16 cellular contexts compared by ENCODE assay signal in the genomic region with DNA sequence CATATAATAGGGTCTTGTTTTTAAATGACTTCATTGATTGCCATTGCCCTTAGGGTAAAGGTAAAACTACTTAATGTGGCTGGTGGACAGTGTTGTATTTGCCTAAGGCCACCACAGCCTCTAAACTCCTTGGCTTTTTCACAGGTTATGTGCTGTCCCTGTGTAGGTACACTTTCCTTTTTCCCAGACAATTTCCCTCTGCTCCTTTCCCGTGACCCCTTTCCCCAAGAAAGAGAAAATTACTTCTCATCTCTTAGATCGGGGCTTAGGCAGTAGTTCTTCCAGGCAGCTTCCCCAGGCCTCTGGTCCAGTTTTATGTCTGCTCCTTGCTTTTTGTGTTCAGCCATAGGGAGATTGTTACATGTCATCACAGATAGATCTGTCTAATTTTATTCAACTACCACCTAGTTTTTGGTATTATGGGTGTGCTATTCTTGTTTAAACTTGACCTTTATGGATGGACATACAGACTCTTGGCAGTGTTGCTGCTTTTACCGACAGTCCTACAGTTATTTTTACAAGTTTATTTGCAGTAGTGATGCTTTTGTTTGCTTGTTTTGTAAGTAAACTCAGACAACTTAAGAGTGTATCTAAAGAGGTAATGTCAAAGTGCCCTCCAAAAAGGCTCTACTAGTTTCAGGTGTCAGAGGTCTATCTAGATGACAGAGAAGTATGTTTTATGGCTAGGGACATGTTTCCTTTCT. TPM values are rescaled to one million over a fixed set of nuclear protein-coding genes. Genes with fewer than 3 reads are reported as not detected.
DNase-seq lines count a peak whose midpoint lies in the region; ATAC-seq and TF ChIP-seq lines count a peak whose summit lies in the region.
"Had no signal": no experiment of that assay in that cellular context is flagged by ENCODE, and none has a peak within 500 bp of the region (broad histone marks: within the 10 kb centered on the region; RNA-seq: fewer than 3 reads in every experiment).

No MANE protein-coding gene starts in this region.

- H3F3A ChIP-seq in GM23338 (replicated peaks; ENCODE audit: low read depth): no peaks in the 10 kb centered on the region

- H3K36me3 Mint-ChIP-seq in T-helper 1 cell treated with Interleukin-12 subunit alpha and Interleukin-12 subunit beta and Interleukin-4 antibody, amounts not matched to agents 30 μg/mL and 1 μg/mL, for 36 hours (ENCODE audit: low read depth): peaks cover 5% of the 10 kb centered on the region
- no peaks in the 10 kb centered on the region for H3K36me3 Mint-ChIP-seq in GM23338 (ENCODE audit: low read depth)
- H3K36me3 Mint-ChIP-seq in activated naive CD8-positive, alpha-beta T cell treated with anti-CD3 and anti-CD28 coated beads, Interleukin-2, amount 50 U/mL, for 24 hours (ENCODE audit: low read depth): peaks cover 28% of the 10 kb centered on the region
- H3K36me3 Mint-ChIP-seq in osteocyte (ENCODE audit: unreplicated experiment): peaks cover 12% of the 10 kb centered on the region

- no peak overlapping the region for H3K4me3 ChIP-seq in GM23338

- peaks cover 22% of the 10 kb centered on the region; the same call in 1 of the 2 replicates for H3K4me1 ChIP-seq in GM23338 (ENCODE audit: insufficient read depth)

- DNase-seq in T-helper 1 cell: no peak
- no peak for DNase-seq in GM23338 (ENCODE audit: low spot score)
- no peak for DNase-seq in activated naive CD8-positive, alpha-beta T cell treated with anti-CD3 and anti-CD28 coated beads, Interleukin-2, amount 50 U/mL, for 24 hours
- DNase-seq in osteocyte (ENCODE audit: extremely low spot score, unreplicated experiment): no peak
- no peak for DNase-seq in amygdala (lab: John Stamatoyannopoulos, UW)
- DNase-seq: endodermal cell, foreskin melanocyte, NCI-H187, NCI-H526 treated with DMSO at 0.1 percent for 48 hours had no signal

- H3K4me2 ChIP-seq in GM23338: no peak overlapping the region
- H3K4me2 ChIP-seq: KMS-11 had no signal

- no peak for TF ChIP-seq CTCF in GM23338 (conservative IDR thresholded peaks at IDR 0.05; ENCODE audit: low read depth in 2 of 2)
- no peak for TF ChIP-seq CTCF in osteocyte (IDR thresholded peaks at IDR 0.05)

- peaks cover 60% of the 10 kb centered on the region for H3K79me2 ChIP-seq in GM23338 (replicated peaks; ENCODE audit: insufficient read depth)

- H3K4me3 Mint-ChIP-seq in T-helper 1 cell treated with Interleukin-12 subunit alpha and Interleukin-12 subunit beta and Interleukin-4 antibody, amounts not matched to agents 30 μg/mL and 1 μg/mL, for 36 hours: peak overlapping the region; percentile 15
- H3K4me3 Mint-ChIP-seq in GM23338: no peak overlapping the region
- H3K4me3 Mint-ChIP-seq in activated naive CD8-positive, alpha-beta T cell treated with anti-CD3 and anti-CD28 coated beads, Interleukin-2, amount 50 U/mL, for 24 hours: no peak overlapping the region
- no peak overlapping the region for H3K4me3 Mint-ChIP-seq in osteocyte (ENCODE audit: unreplicated experiment)
- H3K4me3 Mint-ChIP-seq: brain, endodermal cell, nephron had no signal

- no peaks in the 10 kb centered on the region for H3K27me3 Mint-ChIP-seq in T-helper 1 cell treated with Interleukin-12 subunit alpha and Interleukin-12 subunit beta and Interleukin-4 antibody, amounts not matched to agents 30 μg/mL and 1 μg/mL, for 36 hours (ENCODE audit: low read depth)
- no peaks in the 10 kb centered on the region for H3K27me3 Mint-ChIP-seq in GM23338 (ENCODE audit: insufficient read depth, low read depth, poor library complexity)
- no peaks in the 10 kb centered on the region for H3K27me3 Mint-ChIP-seq in activated naive CD8-positive, alpha-beta T cell treated with anti-CD3 and anti-CD28 coated beads, Interleukin-2, amount 50 U/mL, for 24 hours
- H3K27me3 Mint-ChIP-seq in osteocyte (ENCODE audit: unreplicated experiment): no peaks in the 10 kb centered on the region
- H3K27me3 Mint-ChIP-seq: brain had no signal

- H2AFZ ChIP-seq in GM23338: no peak overlapping the region

- peak overlapping the region; percentile 75 for H3K27ac Mint-ChIP-seq in T-helper 1 cell treated with Interleukin-12 subunit alpha and Interleukin-12 subunit beta and Interleukin-4 antibody, amounts not matched to agents 30 μg/mL and 1 μg/mL, for 36 hours
- H3K27ac Mint-ChIP-seq in GM23338: peak overlapping the region; percentile 21; the same call in 1 of the 2 replicates
- H3K27ac Mint-ChIP-seq in activated naive CD8-positive, alpha-beta T cell treated with anti-CD3 and anti-CD28 coated beads, Interleukin-2, amount 50 U/mL, for 24 hours: peak overlapping the region; percentile 52
- peak overlapping the region; percentile 42 for H3K27ac Mint-ChIP-seq in osteocyte (ENCODE audit: unreplicated experiment)
- H3K27ac Mint-ChIP-seq: endodermal cell, nephron had no signal

- no peak overlapping the region; the same call in 1 of the 2 replicates for H3K27ac ChIP-seq in GM23338 (ENCODE audit: low read depth)
- H3K27ac ChIP-seq: KMS-11 had no signal

- no peaks in the 10 kb centered on the region for H3K36me3 ChIP-seq in GM23338 (ENCODE audit: insufficient read depth)

- no peaks in the 10 kb centered on the region for H3K9me3 Mint-ChIP-seq in T-helper 1 cell treated with Interleukin-12 subunit alpha and Interleukin-12 subunit beta and Interleukin-4 antibody, amounts not matched to agents 30 μg/mL and 1 μg/mL, for 36 hours
- H3K9me3 Mint-ChIP-seq in GM23338 (no peaks in the 10 kb centered on the region), osteocyte (ENCODE audit: unreplicated experiment) (no peaks in the 10 kb centered on the region)
- H3K9me3 Mint-ChIP-seq in activated naive CD8-positive, alpha-beta T cell treated with anti-CD3 and anti-CD28 coated beads, Interleukin-2, amount 50 U/mL, for 24 hours: no peaks in the 10 kb centered on the region
- H3K9me3 Mint-ChIP-seq: brain, endodermal cell, nephron had no signal

- peaks cover 6% of the 10 kb centered on the region; the same call in 1 of the 2 replicates for H4K20me1 ChIP-seq in GM23338 (replicated peaks; ENCODE audit: insufficient read depth)

- H3K27me3 ChIP-seq in GM23338 (ENCODE audit: insufficient read depth): no peaks in the 10 kb centered on the region

- peaks cover 60% of the 10 kb centered on the region for H3K4me1 Mint-ChIP-seq in T-helper 1 cell treated with Interleukin-12 subunit alpha and Interleukin-12 subunit beta and Interleukin-4 antibody, amounts not matched to agents 30 μg/mL and 1 μg/mL, for 36 hours (ENCODE audit: low read depth)
- H3K4me1 Mint-ChIP-seq in GM23338: peaks cover 52% of the 10 kb centered on the region
- H3K4me1 Mint-ChIP-seq in activated naive CD8-positive, alpha-beta T cell treated with anti-CD3 and anti-CD28 coated beads, Interleukin-2, amount 50 U/mL, for 24 hours: peaks cover 68% of the 10 kb centered on the region
- H3K4me1 Mint-ChIP-seq in osteocyte (ENCODE audit: unreplicated experiment): peaks cover 18% of the 10 kb centered on the region

- H3K9me2 ChIP-seq in GM23338 (ENCODE audit: insufficient read depth): no peaks in the 10 kb centered on the region

- no peak for ATAC-seq in GM23338
- no peak for ATAC-seq in activated naive CD8-positive, alpha-beta T cell treated with anti-CD3 and anti-CD28 coated beads, Interleukin-2, amount 50 U/mL, for 24 hours
- ATAC-seq in GM19452 (IDR thresholded peaks at IDR 0.05; ENCODE audit: unreplicated experiment): no peak
- no peak for ATAC-seq in activated CD4-positive, CD25-positive, alpha-beta regulatory T cell treated with anti-CD3 and anti-CD28 coated beads, Interleukin-2, amount 50 U/mL, for 24 hours

TF ChIP-seq in GM23338, 12 proteins besides CTCF, POLR2A, EP300 and RAD21 (continues in another document):
- TF ChIP-seq JUNB (IDR thresholded peaks at IDR 0.05; ENCODE audit: unreplicated experiment): no peak

RNA-seq across cellular contexts. Expression of a gene that starts 20.5 kb away (rescaled TPM):
- not detected in 2 replicates for total RNA-seq in GM23338 (2014; rRNA removed; shearing (Covaris generic))
- 1.2 TPM in 1 of 2 replicates, not detected in the other for polyA plus RNA-seq in GM23338 (2016; fragmentation: Nextera tagmentation; extraction: Ambion mirVana)
- total RNA-seq in osteocyte: not detected in 2 replicates
- total RNA-seq: endodermal cell had no signal
- polyA plus RNA-seq: thymus had no signal

Comparison
In these comparisons a context has a peak if more than half of its experiments do, and no peak if none do; other contexts are left out.
1. H3K27ac Mint-ChIP-seq: peak in every context shown above with its lines; median percentile 75 in T-helper 1 cell treated with Interleukin-12 subunit alpha and Interleukin-12 subunit beta and Interleukin-4 antibody, amounts not matched to agents 30 μg/mL and 1 μg/mL, for 36 hours; 52 in activated naive CD8-positive, alpha-beta T cell treated with anti-CD3 and anti-CD28 coated beads, Interleukin-2, amount 50 U/mL, for 24 hours; 42 in osteocyte; 21 in GM23338.